ENCODE assay signal across 8 cellular contexts in genomic region chr11:114059278-114059983, GRCh38. TPM values are rescaled to one million over a fixed set of nuclear protein-coding genes. Genes with fewer than 3 reads are reported as not detected.
DNase-seq lines count a peak whose midpoint lies in the region; ATAC-seq lines count a peak whose summit lies in the region.

A gene with protein sequence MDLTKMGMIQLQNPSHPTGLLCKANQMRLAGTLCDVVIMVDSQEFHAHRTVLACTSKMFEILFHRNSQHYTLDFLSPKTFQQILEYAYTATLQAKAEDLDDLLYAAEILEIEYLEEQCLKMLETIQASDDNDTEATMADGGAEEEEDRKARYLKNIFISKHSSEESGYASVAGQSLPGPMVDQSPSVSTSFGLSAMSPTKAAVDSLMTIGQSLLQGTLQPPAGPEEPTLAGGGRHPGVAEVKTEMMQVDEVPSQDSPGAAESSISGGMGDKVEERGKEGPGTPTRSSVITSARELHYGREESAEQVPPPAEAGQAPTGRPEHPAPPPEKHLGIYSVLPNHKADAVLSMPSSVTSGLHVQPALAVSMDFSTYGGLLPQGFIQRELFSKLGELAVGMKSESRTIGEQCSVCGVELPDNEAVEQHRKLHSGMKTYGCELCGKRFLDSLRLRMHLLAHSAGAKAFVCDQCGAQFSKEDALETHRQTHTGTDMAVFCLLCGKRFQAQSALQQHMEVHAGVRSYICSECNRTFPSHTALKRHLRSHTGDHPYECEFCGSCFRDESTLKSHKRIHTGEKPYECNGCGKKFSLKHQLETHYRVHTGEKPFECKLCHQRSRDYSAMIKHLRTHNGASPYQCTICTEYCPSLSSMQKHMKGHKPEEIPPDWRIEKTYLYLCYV (plus strand): TSS chr11:114059711. CDS start chr11:114063301, 3,590 bp downstream.

- H3K27me3 Mint-ChIP-seq in stimulated activated naive B cell treated with anti-CD40 and anti-IgM and Interleukin-4, amounts not matched to agents 10 μg/mL and 1 μg/mL and 100 μg/mL, for 72 hours, result peaks cover 29 to 37% of the 10 kb centered on the region in 2 donors

- WGBS in mesodermal cell (ENCODE audit: insufficient coverage in 2 of 2), 2 experiments, result 0 to 1% methylated on average over 16 to 26 of the region's 71 CpGs

- no peaks in the 10 kb centered on the region for H3K9me3 ChIP-seq in mesodermal cell (ENCODE audit: control insufficient read depth, low read length)

- DNase-seq in DMS153 treated with DMSO at 0.1 percent for 48 hours (lab: John Stamatoyannopoulos, UW; ENCODE audit: unreplicated experiment), result peak; percentile 34
- peak; percentile 86 for DNase-seq in NCI-H2227 (lab: John Stamatoyannopoulos, UW; ENCODE audit: unreplicated experiment)
- peak; percentile 38 for DNase-seq in activated T-cell treated with anti-CD3 and anti-CD28 coated beads for 4 hours
- peak; percentile 9 for DNase-seq in stimulated activated naive B cell treated with anti-CD40 and anti-IgM and Interleukin-4, amounts not matched to agents 10 μg/mL and 1 μg/mL and 100 μg/mL, for 72 hours

- ATAC-seq in stimulated activated naive B cell treated with anti-CD40 and anti-IgM and Interleukin-4, amounts not matched to agents 10 μg/mL and 1 μg/mL and 100 μg/mL, for 72 hours (replicated peaks), result peak; percentile 58
- ATAC-seq in HG03280 (IDR thresholded peaks at IDR 0.05; ENCODE audit: unreplicated experiment) (no peak), HG03108 (IDR thresholded peaks at IDR 0.05; ENCODE audit: unreplicated experiment) (no peak)

- peak within 1 kb of the TSS; percentile 52 for H3K4me3 ChIP-seq in mesodermal cell (ENCODE audit: extremely low read depth, insufficient read depth, low read length, poor library complexity, severe bottlenecking)

- peak within 1 kb of the TSS; percentile 51 for H3K27ac Mint-ChIP-seq in stimulated activated naive B cell treated with anti-CD40 and anti-IgM and Interleukin-4, amounts not matched to agents 10 μg/mL and 1 μg/mL and 100 μg/mL, for 72 hours

- H3K4me1 Mint-ChIP-seq in stimulated activated naive B cell treated with anti-CD40 and anti-IgM and Interleukin-4, amounts not matched to agents 10 μg/mL and 1 μg/mL and 100 μg/mL, for 72 hours, result peaks cover 10 to 26% of the 10 kb centered on the region in 2 donors

- no peaks in the 10 kb centered on the region for H3K9me3 Mint-ChIP-seq in stimulated activated naive B cell treated with anti-CD40 and anti-IgM and Interleukin-4, amounts not matched to agents 10 μg/mL and 1 μg/mL and 100 μg/mL, for 72 hours

- no peaks in the 10 kb centered on the region for H3K36me3 ChIP-seq in mesodermal cell (ENCODE audit: control insufficient read depth, insufficient read depth, low read length)

- peaks cover 0 to 1% of the 10 kb centered on the region in 2 donors for H3K36me3 Mint-ChIP-seq in stimulated activated naive B cell treated with anti-CD40 and anti-IgM and Interleukin-4, amounts not matched to agents 10 μg/mL and 1 μg/mL and 100 μg/mL, for 72 hours

- in situ Hi-C loops in endometrial microvascular endothelial cells (cut with HindIII; ENCODE audit: inconsistent ontology term, low pct_unique_long_range_greater_than_20kb, low sequenced_read_pairs), result no loop called here

- H3K4me1 ChIP-seq in mesodermal cell (ENCODE audit: control insufficient read depth, insufficient read depth, low read length, poor library complexity, severe bottlenecking), result peaks cover 14% of the 10 kb centered on the region

- no peak within 1 kb of the TSS for H3K27ac ChIP-seq in mesodermal cell (ENCODE audit: low read depth, low read length, severe bottlenecking)

- peak within 1 kb of the TSS; percentile 91 to 92 for H3K4me3 Mint-ChIP-seq in stimulated activated naive B cell treated with anti-CD40 and anti-IgM and Interleukin-4, amounts not matched to agents 10 μg/mL and 1 μg/mL and 100 μg/mL, for 72 hours

RNA-seq across cellular contexts. Expression of the gene that starts here (rescaled TPM):
- 25.9 TPM for total RNA-seq in endometrial microvascular endothelial cells (ENCODE audit: inconsistent ontology term)
- polyA plus RNA-seq in mesodermal cell (2013, experiment 1 of 2), result 2.5 TPM
- polyA plus RNA-seq in mesodermal cell (2013, experiment 2 of 2), result 2.2 TPM

Comparison
In these comparisons a context has a peak if more than half of its experiments do, and no peak if none do; other contexts are left out.
1. DNase-seq: peak in every context shown above with its lines; median percentile 86 in NCI-H2227; 38 in activated T-cell treated with anti-CD3 and anti-CD28 coated beads for 4 hours; 34 in DMS153 treated with DMSO at 0.1 percent for 48 hours; 9 in stimulated activated naive B cell treated with anti-CD40 and anti-IgM and Interleukin-4, amounts not matched to agents 10 μg/mL and 1 μg/mL and 100 μg/mL, for 72 hours.
2. ATAC-seq: peak in stimulated activated naive B cell treated with anti-CD40 and anti-IgM and Interleukin-4, amounts not matched to agents 10 μg/mL and 1 μg/mL and 100 μg/mL, for 72 hours (2 of 2); none in HG03280 (single experiment) and HG03108 (single experiment).